Comparison of ENCODE assay signal across 6 cellular contexts in the genomic region with DNA sequence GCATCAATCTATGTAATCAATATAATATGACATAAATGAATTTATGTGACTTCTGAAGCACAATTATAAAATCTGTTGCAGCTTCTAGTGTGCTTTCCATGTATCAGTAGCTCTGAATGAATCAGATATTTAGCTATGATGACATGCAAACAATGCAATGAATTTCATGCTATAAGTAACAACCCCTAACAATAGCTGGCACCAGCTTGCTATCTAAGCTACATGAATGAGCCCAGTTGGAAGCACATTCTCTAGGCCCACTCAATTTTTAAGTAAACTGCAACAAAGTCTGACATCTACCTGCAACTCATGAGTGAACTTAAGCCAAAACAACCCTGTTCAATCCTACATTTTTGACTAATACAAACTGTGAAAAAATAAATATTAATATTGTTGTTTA.
"Had no signal": no experiment of that assay in that cellular context is flagged by ENCODE, and none has a peak within 500 bp of the region (broad histone marks: within the 10 kb centered on the region; RNA-seq: fewer than 3 reads in every experiment).

No MANE protein-coding gene starts in this region.

- H3K27ac ChIP-seq: HL-60 had no signal

- H3K36me3 Mint-ChIP-seq: IgD-negative memory B cell had no signal

- H3K27me3 Mint-ChIP-seq: IgD-negative memory B cell had no signal

- H3K4me3 ChIP-seq: K562 had no signal

- H3K27ac Mint-ChIP-seq: IgD-negative memory B cell had no signal

- DNase-seq: IMR-90, KBM-7, KG1 had no signal

- H3K4me3 Mint-ChIP-seq: IgD-negative memory B cell had no signal

- H3K4me1 Mint-ChIP-seq: IgD-negative memory B cell had no signal
